ENCODE assay signal across 8 cellular contexts in the genomic region with DNA sequence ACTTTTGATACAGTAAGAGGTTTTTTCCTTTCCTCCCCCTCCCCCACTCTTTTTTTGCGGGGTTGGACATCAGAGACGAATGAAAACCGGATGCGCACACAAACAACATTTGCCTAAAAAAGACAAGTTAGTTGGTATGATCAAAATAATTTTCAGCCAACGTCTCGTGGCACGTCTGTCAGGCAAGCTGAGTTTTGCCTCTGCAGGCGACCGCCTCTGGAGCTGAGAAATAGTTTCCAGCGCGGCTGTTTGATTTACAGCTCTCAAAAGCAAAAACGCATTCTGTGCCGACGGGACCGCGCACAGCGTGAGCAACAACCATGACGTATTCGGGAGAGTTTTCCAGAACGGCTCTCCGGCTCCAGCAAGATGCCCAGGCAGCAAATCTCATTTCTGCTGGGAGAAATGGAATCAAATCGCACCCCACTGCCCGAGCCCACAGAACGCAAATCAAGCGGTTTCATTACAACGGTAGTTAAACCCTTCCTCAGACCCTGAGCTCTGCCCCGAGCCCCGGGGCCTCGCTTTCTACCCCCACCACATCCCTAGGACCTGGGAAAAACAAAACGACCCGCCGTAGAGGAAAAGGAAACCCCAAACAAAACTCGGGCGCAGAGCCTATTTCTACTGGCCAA. TPM values are rescaled to one million over a fixed set of nuclear protein-coding genes. Genes with fewer than 3 reads are reported as not detected.
DNase-seq lines count a peak whose midpoint lies in the region; ATAC-seq and TF ChIP-seq lines count a peak whose summit lies in the region.

No MANE protein-coding gene starts in this region.

- peak; percentile 0 for ATAC-seq in HG03025 (IDR thresholded peaks at IDR 0.05; ENCODE audit: low FRiP score, unreplicated experiment)
- peak; percentile 0 to 12 for ATAC-seq in natural killer cell treated with Interleukin-12 subunit alpha and Interleukin-12 subunit beta and Interleukin-15 and Interleukin-18, amount 100 ng/mL, for 72 hours

- no peaks in the 10 kb centered on the region for H3K9me3 ChIP-seq in stomach smooth muscle (ENCODE audit: control insufficient read depth in 2 of 2, low read length in 2 of 2)

- peaks cover 25% of the 10 kb centered on the region for H3K4me1 ChIP-seq in stomach smooth muscle (ENCODE audit: control insufficient read depth, insufficient read depth, low read length)

- DNase-seq in NCI-H1694 (lab: John Stamatoyannopoulos, UW) (peak; percentile 76), NCI-H1694 treated with DMSO at 0.1 percent for 48 hours (lab: John Stamatoyannopoulos, UW) (no peak), NCI-H69 (lab: John Stamatoyannopoulos, UW) (peak; percentile 88), fibroblast of the aortic adventitia (ENCODE audit: low read depth) (peak; percentile 82)
- DNase-seq in activated T-cell treated with anti-CD3 and anti-CD28 coated beads, Interleukin-2, amount 50 U/mL, for 48 hours = peak; percentile 75 to 82
- peak; percentile 72 for DNase-seq in natural killer cell treated with Interleukin-12 subunit alpha and Interleukin-12 subunit beta and Interleukin-15 and Interleukin-18, amount 100 ng/mL, for 72 hours (ENCODE audit: low spot score)

- no peaks in the 10 kb centered on the region for H3K9me3 Mint-ChIP-seq in natural killer cell treated with Interleukin-12 subunit alpha and Interleukin-12 subunit beta and Interleukin-15 and Interleukin-18, amount 100 ng/mL, for 72 hours

- peak overlapping the region; percentile 100 for H3K27ac ChIP-seq in stomach smooth muscle (ENCODE audit: low read length)

- H3K27me3 ChIP-seq in stomach smooth muscle (ENCODE audit: control insufficient read depth in 1 of 2, insufficient read depth in 2 of 2, low read length in 2 of 2) = no peaks in the 10 kb centered on the region

- H3K9ac ChIP-seq in stomach smooth muscle (ENCODE audit: low read length in 2 of 2) = peak overlapping the region; percentile 99 to 100

- no peaks in the 10 kb centered on the region for H3K27me3 Mint-ChIP-seq in natural killer cell treated with Interleukin-12 subunit alpha and Interleukin-12 subunit beta and Interleukin-15 and Interleukin-18, amount 100 ng/mL, for 72 hours

- no peaks in the 10 kb centered on the region for H3K36me3 ChIP-seq in stomach smooth muscle (ENCODE audit: control insufficient read depth in 2 of 2, insufficient read depth in 2 of 2, low read length in 2 of 2)

- H3K4me1 Mint-ChIP-seq in natural killer cell treated with Interleukin-12 subunit alpha and Interleukin-12 subunit beta and Interleukin-15 and Interleukin-18, amount 100 ng/mL, for 72 hours (ENCODE audit: low read depth in 2 of 2) = peaks cover 5 to 12% of the 10 kb centered on the region in 2 donors

- no peak overlapping the region for H3K27ac Mint-ChIP-seq in natural killer cell treated with Interleukin-12 subunit alpha and Interleukin-12 subunit beta and Interleukin-15 and Interleukin-18, amount 100 ng/mL, for 72 hours

- H3K4me3 Mint-ChIP-seq in natural killer cell treated with Interleukin-12 subunit alpha and Interleukin-12 subunit beta and Interleukin-15 and Interleukin-18, amount 100 ng/mL, for 72 hours = no peak overlapping the region

- H3K36me3 Mint-ChIP-seq in natural killer cell treated with Interleukin-12 subunit alpha and Interleukin-12 subunit beta and Interleukin-15 and Interleukin-18, amount 100 ng/mL, for 72 hours = no peaks in the 10 kb centered on the region

- peak overlapping the region; percentile 75 for H3K4me3 ChIP-seq in fibroblast of the aortic adventitia (ENCODE audit: low read depth, low read length)
- peak overlapping the region; percentile 72 to 87 for H3K4me3 ChIP-seq in stomach smooth muscle (ENCODE audit: low read length in 2 of 2)

- no peak for TF ChIP-seq CTCF in fibroblast of the aortic adventitia (IDR thresholded peaks at IDR 0.05; ENCODE audit: insufficient read depth, low read length)

RNA-seq across cellular contexts. Expression of a gene that starts 14.2 kb away (rescaled TPM):
- total RNA-seq in fibroblast of the aortic adventitia (ENCODE audit: low replicate concordance) = 342 and 589 TPM in 2 replicates
- total RNA-seq in natural killer cell treated with Interleukin-12 subunit alpha and Interleukin-12 subunit beta and Interleukin-15 and Interleukin-18, amount 100 ng/mL, for 72 hours = 100 to 1,000 TPM; 521 to 669 TPM

RNA-seq across cellular contexts. Expression of a gene that starts 50.9 kb away (rescaled TPM):
- total RNA-seq in fibroblast of the aortic adventitia (ENCODE audit: low replicate concordance) = 11.2 and 21.0 TPM in 2 replicates
- total RNA-seq in natural killer cell treated with Interleukin-12 subunit alpha and Interleukin-12 subunit beta and Interleukin-15 and Interleukin-18, amount 100 ng/mL, for 72 hours = 10 to 100 TPM; 20.2 to 49.6 TPM
